1 cellular context compared by ENCODE assay signal in the genomic region with DNA sequence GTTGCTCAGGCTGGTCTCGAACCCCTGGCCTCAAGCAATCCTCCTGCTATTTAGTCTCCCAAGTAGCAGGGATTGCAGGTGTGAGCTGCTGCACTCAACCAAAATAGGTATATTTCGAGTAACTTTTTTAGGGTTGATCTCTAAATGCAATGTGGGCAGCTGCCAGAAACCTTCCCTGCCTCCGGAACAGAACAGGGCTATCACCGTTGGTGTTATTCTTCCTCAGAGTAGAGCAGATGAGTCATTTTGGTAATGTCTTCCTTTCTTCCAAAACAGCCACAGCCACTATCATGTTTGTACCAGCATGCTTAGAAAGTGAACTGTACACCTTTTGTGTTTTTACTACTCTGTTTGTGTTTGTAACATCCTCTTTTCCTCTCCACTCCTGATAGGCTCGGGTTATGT.
TF ChIP-seq lines count a peak whose summit lies in the region.

No MANE protein-coding gene starts in this region.

TF ChIP-seq in GM23338, 12 proteins besides CTCF, POLR2A, EP300 and RAD21 (continued from another document):
- TF ChIP-seq REST (IDR thresholded peaks at IDR 0.05; ENCODE audit: unreplicated experiment) (no peak), POLR2AphosphoS5 (IDR thresholded peaks at IDR 0.05; ENCODE audit: low read depth) (no peak), ZNF114 (CRISPR knock-in tag; IDR thresholded peaks at IDR 0.05) (no peak), STAT1 (IDR thresholded peaks at IDR 0.05; ENCODE audit: unreplicated experiment) (no peak), ZNF331 (CRISPR knock-in tag; IDR thresholded peaks at IDR 0.05; ENCODE audit: low read depth) (no peak), CREB1 (CRISPR knock-in tag; IDR thresholded peaks at IDR 0.05; ENCODE audit: low read depth) (no peak)
